ENCODE assay signal across 15 cellular contexts in the genomic region with DNA sequence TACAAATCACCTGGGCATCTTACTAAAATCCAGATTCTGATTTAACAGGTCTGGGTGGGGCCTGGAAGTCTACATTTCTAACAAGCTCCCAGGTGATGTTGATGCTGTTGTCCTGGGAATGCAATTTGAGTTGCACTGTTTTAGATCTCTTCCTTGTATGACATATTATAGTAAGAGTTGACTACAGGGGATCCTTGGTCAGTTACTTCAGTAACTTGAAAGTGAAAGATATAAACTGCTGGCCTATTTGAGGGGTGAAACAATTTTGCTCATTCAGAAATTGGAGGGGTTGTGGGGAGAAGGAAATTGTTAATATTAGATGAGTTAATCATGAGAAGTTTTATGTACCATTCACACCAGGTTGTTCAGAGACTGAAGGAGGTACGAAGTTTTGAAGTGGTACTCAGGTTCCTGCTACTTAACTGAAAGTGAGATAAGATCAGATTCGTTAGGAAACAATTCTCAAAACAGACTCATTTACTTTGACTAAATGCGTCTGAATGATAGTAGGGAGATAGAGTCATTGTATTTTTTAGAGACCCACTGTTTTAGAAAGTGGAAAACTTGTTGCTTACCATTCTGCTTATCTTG. TPM values are rescaled to one million over a fixed set of nuclear protein-coding genes. Genes with fewer than 3 reads are reported as not detected.
DNase-seq lines count a peak whose midpoint lies in the region; ATAC-seq and TF ChIP-seq lines count a peak whose summit lies in the region.
"Had no signal": no experiment of that assay in that cellular context is flagged by ENCODE, and none has a peak within 500 bp of the region (broad histone marks: within the 10 kb centered on the region; RNA-seq: fewer than 3 reads in every experiment).

No MANE protein-coding gene starts in this region.

- CTCF ChIA-PET in activated naive CD4-positive, alpha-beta T cell treated with anti-CD3 and anti-CD28 coated beads, Interleukin-2, amount 10 ng/mL, durations not matched to agents 7 days and 5 days (lab: Charles Lee), result interaction anchor here (0.7 to 1.9 kb wide), 2 partner anchors 11 to 13 kb away, joined by 3 to 6 read pairs; partner anchors contain the start of gene SH2D1A
- CTCF ChIA-PET in activated CD8-positive, alpha-beta T cell treated with anti-CD3 and anti-CD28 coated beads, Interleukin-2, amount 10 ng/mL, durations not matched to agents 7 days and 5 days (lab: Charles Lee), result interaction anchor here (1.3 to 1.7 kb wide), 2 partner anchors 13 to 148 kb away, joined by 4 read pairs; partner anchors contain the start of gene SH2D1A

- peaks cover 62% of the 10 kb centered on the region for H3K4me1 Mint-ChIP-seq in activated naive CD4-positive, alpha-beta T cell treated with anti-CD3 and anti-CD28 coated beads, Interleukin-2, amount 10 ng/mL, durations not matched to agents 7 days and 5 days
- peaks cover 56% of the 10 kb centered on the region for H3K4me1 Mint-ChIP-seq in activated CD8-positive, alpha-beta T cell treated with anti-CD3 and anti-CD28 coated beads, Interleukin-2, amount 10 ng/mL, durations not matched to agents 7 days and 5 days (ENCODE audit: low read depth)
- peaks cover 62% of the 10 kb centered on the region for H3K4me1 Mint-ChIP-seq in stimulated activated naive CD8-positive, alpha-beta T cell treated with anti-CD3 and anti-CD28 coated beads, Interleukin-15, amount 100 ng/mL, for 72 hours
- H3K4me1 Mint-ChIP-seq in nephron progenitor cell, result no peaks in the 10 kb centered on the region

- DNase-seq in activated naive CD4-positive, alpha-beta T cell treated with anti-CD3 and anti-CD28 coated beads, Interleukin-2, amount 10 ng/mL, durations not matched to agents 7 days and 5 days, result no peak
- no peak for DNase-seq in activated naive CD4-positive, alpha-beta T cell treated with anti-CD3 and anti-CD28 coated beads, Interleukin-2, amount 50 U/mL, for 16 hours
- DNase-seq in activated CD8-positive, alpha-beta T cell treated with anti-CD3 and anti-CD28 coated beads, Interleukin-2, amount 10 ng/mL, durations not matched to agents 7 days and 5 days, result no peak
- DNase-seq in stimulated activated naive CD8-positive, alpha-beta T cell treated with anti-CD3 and anti-CD28 coated beads, Interleukin-15, amount 100 ng/mL, for 72 hours, result no peak
- DNase-seq in Ammon's horn (ENCODE audit: low spot score) (no peak), nephron progenitor cell (no peak)
- DNase-seq: activated effector memory CD4-positive, alpha-beta T cell treated with Interleukin-2 at 50 U/mL for 16 hours; HCEC 1CT; mesenchymal stem cell; NCI-H1436; NCI-H748 treated with DMSO at 0.1 percent for 48 hours had no signal

- H3K27ac Mint-ChIP-seq in activated naive CD4-positive, alpha-beta T cell treated with anti-CD3 and anti-CD28 coated beads, Interleukin-2, amount 10 ng/mL, durations not matched to agents 7 days and 5 days, result peak overlapping the region; percentile 90
- H3K27ac Mint-ChIP-seq in activated CD8-positive, alpha-beta T cell treated with anti-CD3 and anti-CD28 coated beads, Interleukin-2, amount 10 ng/mL, durations not matched to agents 7 days and 5 days, result peak overlapping the region; percentile 92
- peak overlapping the region; percentile 45 to 87 for H3K27ac Mint-ChIP-seq in stimulated activated naive CD8-positive, alpha-beta T cell treated with anti-CD3 and anti-CD28 coated beads, Interleukin-15, amount 100 ng/mL, for 72 hours
- no peak overlapping the region for H3K27ac Mint-ChIP-seq in nephron progenitor cell

- no peak for TF ChIP-seq CTCF in nephron progenitor cell (IDR thresholded peaks at IDR 0.05)

- H3K4me3 Mint-ChIP-seq in activated naive CD4-positive, alpha-beta T cell treated with anti-CD3 and anti-CD28 coated beads, Interleukin-2, amount 10 ng/mL, durations not matched to agents 7 days and 5 days, result peak overlapping the region; percentile 60
- peak overlapping the region; percentile 76 for H3K4me3 Mint-ChIP-seq in activated CD8-positive, alpha-beta T cell treated with anti-CD3 and anti-CD28 coated beads, Interleukin-2, amount 10 ng/mL, durations not matched to agents 7 days and 5 days
- H3K4me3 Mint-ChIP-seq in stimulated activated naive CD8-positive, alpha-beta T cell treated with anti-CD3 and anti-CD28 coated beads, Interleukin-15, amount 100 ng/mL, for 72 hours, result peak overlapping the region; percentile 64 to 77
- H3K4me3 Mint-ChIP-seq in nephron progenitor cell, result no peak overlapping the region

- H3K36me3 Mint-ChIP-seq in activated naive CD4-positive, alpha-beta T cell treated with anti-CD3 and anti-CD28 coated beads, Interleukin-2, amount 10 ng/mL, durations not matched to agents 7 days and 5 days, result peaks cover 29% of the 10 kb centered on the region
- H3K36me3 Mint-ChIP-seq in activated CD8-positive, alpha-beta T cell treated with anti-CD3 and anti-CD28 coated beads, Interleukin-2, amount 10 ng/mL, durations not matched to agents 7 days and 5 days (ENCODE audit: low read depth), result peaks cover 39% of the 10 kb centered on the region
- H3K36me3 Mint-ChIP-seq in nephron progenitor cell (ENCODE audit: low read depth), result no peaks in the 10 kb centered on the region

- H3K27me3 Mint-ChIP-seq in activated naive CD4-positive, alpha-beta T cell treated with anti-CD3 and anti-CD28 coated beads, Interleukin-2, amount 10 ng/mL, durations not matched to agents 7 days and 5 days, result no peaks in the 10 kb centered on the region
- H3K27me3 Mint-ChIP-seq in activated CD8-positive, alpha-beta T cell treated with anti-CD3 and anti-CD28 coated beads, Interleukin-2, amount 10 ng/mL, durations not matched to agents 7 days and 5 days (ENCODE audit: low read depth), result no peaks in the 10 kb centered on the region
- H3K27me3 Mint-ChIP-seq in stimulated activated naive CD8-positive, alpha-beta T cell treated with anti-CD3 and anti-CD28 coated beads, Interleukin-15, amount 100 ng/mL, for 72 hours, result no peaks in the 10 kb centered on the region
- peaks cover 3% of the 10 kb centered on the region for H3K27me3 Mint-ChIP-seq in nephron progenitor cell (ENCODE audit: low read depth, poor library complexity)

- H3K9me3 Mint-ChIP-seq in activated naive CD4-positive, alpha-beta T cell treated with anti-CD3 and anti-CD28 coated beads, Interleukin-2, amount 10 ng/mL, durations not matched to agents 7 days and 5 days, result peaks cover 4% of the 10 kb centered on the region
- H3K9me3 Mint-ChIP-seq in activated CD8-positive, alpha-beta T cell treated with anti-CD3 and anti-CD28 coated beads, Interleukin-2, amount 10 ng/mL, durations not matched to agents 7 days and 5 days (ENCODE audit: insufficient read depth), result no peaks in the 10 kb centered on the region
- H3K9me3 Mint-ChIP-seq in stimulated activated naive CD8-positive, alpha-beta T cell treated with anti-CD3 and anti-CD28 coated beads, Interleukin-15, amount 100 ng/mL, for 72 hours, result no peaks in the 10 kb centered on the region
- no peaks in the 10 kb centered on the region for H3K9me3 Mint-ChIP-seq in nephron progenitor cell

- POLR2A ChIA-PET in activated CD8-positive, alpha-beta T cell treated with anti-CD3 and anti-CD28 coated beads, Interleukin-2, amount 10 ng/mL, durations not matched to agents 7 days and 5 days (lab: Charles Lee), result interaction anchor here (3.7 kb wide), 1 partner anchor 11 kb away, joined by 22 read pairs; the partner anchor contains the start of gene SH2D1A

- ATAC-seq in HG02798 (IDR thresholded peaks at IDR 0.05; ENCODE audit: poor library complexity, unreplicated experiment), result peak; percentile 45
- ATAC-seq in activated CD8-positive, alpha-beta T cell treated with anti-CD3 and anti-CD28 coated beads, Interleukin-2, amount 10 ng/mL, durations not matched to agents 7 days and 5 days, result peak; percentile 76
- ATAC-seq in stimulated activated naive CD8-positive, alpha-beta T cell treated with anti-CD3 and anti-CD28 coated beads, Interleukin-15, amount 100 ng/mL, for 72 hours, result peak; percentile 76
- ATAC-seq in GM18858 (IDR thresholded peaks at IDR 0.05; ENCODE audit: unreplicated experiment), result no peak

RNA-seq across cellular contexts. Expression of gene SH2D1A, which starts 12.5 kb away (rescaled TPM):
- 10 to 100 TPM; 42.0 to 42.1 TPM for total RNA-seq in activated CD8-positive, alpha-beta T cell treated with anti-CD3 and anti-CD28 coated beads, Interleukin-2, amount 10 ng/mL, durations not matched to agents 7 days and 5 days
- total RNA-seq: chondrocyte, SJSA1 had no signal

RNA-seq across cellular contexts. Expression of gene TEX13D, which starts 26.4 kb away (rescaled TPM):
- not detected for total RNA-seq in activated CD8-positive, alpha-beta T cell treated with anti-CD3 and anti-CD28 coated beads, Interleukin-2, amount 10 ng/mL, durations not matched to agents 7 days and 5 days
- total RNA-seq: chondrocyte, SJSA1 had no signal
